Comparison of ENCODE assay signal across 1 cellular context in genomic region chr12:125048981-125049322, GRCh38.
TF ChIP-seq lines count a peak whose summit lies in the region.

No MANE protein-coding gene starts in this region.

TF ChIP-seq in K562, 482 proteins besides CTCF, POLR2A, EP300 and RAD21:
- TF ChIP-seq KDM1A (IDR thresholded peaks at IDR 0.05): 0 out of 4 replicates have a peak, but pooled peaks of 1 of the 2 experiments have one; percentile 28
